Comparison of ENCODE assay signal across 12 cellular contexts in the genomic region with DNA sequence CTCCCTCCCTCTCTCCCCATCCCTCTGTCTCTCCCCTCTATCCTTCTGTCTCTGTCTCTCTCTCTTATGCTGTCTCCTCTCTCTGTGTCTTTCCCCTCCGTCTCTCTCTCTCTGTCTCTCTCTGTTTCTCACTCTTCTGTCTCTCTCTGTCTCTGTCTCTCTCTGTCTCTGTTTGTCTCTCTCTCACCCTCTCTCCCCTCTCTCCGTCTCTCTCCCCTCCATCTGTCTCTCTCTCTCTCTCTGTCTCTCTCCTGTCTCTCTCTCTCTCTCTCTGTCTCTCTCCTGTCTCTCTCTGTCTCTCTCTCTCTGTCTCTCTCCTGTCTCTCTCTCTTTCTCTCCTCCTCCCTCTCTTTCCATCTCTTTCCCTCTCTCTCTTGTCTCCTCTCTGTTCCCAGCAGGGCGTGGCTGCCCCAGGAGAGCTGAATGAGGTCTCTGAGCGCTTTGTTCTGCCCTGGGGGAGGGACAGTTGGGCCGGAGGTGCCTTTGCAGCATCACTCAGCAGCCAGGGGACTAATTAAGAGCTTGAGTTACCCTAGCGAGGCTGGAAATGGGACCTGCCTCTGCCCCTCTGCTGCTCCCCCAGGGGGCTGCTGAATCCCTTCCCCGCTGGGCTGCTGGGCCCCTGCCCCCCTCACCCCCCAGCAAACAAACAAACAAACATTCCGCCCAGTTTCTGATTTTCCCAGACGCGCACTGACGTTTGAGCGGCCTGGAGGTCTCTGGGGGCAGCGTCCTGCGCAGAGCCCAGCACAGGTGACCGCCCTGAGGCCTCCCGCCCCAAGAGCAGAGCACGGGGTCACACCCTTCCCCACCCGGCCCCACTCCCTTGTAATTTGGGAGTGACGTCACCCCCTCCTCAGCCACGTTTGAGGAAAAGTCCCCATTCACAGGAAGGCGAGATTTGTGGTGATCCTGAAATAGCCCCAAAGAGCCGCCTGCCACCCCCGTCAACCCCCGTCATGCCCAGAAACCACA.
DNase-seq lines count a peak whose midpoint lies in the region; ATAC-seq, FAIRE-seq and TF ChIP-seq lines count a peak whose summit lies in the region.
"Had no signal": no experiment of that assay in that cellular context is flagged by ENCODE, and none has a peak within 500 bp of the region (broad histone marks: within the 10 kb centered on the region; RNA-seq: fewer than 3 reads in every experiment).

No MANE protein-coding gene starts in this region.

- intact Hi-C loops in psoas muscle (cut with DNase I): no loop called here

- peak; percentile 62 for FAIRE-seq in urothelium cell line (lab: Jason Lieb, UNC)

- no peak for ATAC-seq in stimulated activated naive CD8-positive, alpha-beta T cell treated with anti-CD3 and anti-CD28 coated beads, Interleukin-15, Interleukin-2, amounts not matched to agents 100 U/mL and 50 U/mL, for 24 hours
- ATAC-seq in memory B cell (ENCODE audit: low read depth): no peak
- no peak for ATAC-seq in psoas muscle

- no peak for DNase-seq in stimulated activated naive CD8-positive, alpha-beta T cell treated with anti-CD3 and anti-CD28 coated beads, Interleukin-15, Interleukin-2, amounts not matched to agents 100 U/mL and 50 U/mL, for 24 hours
- DNase-seq in memory B cell (ENCODE audit: low spot score in 2 of 2) (no peak), urothelium cell line (ENCODE audit: low spot score) (no peak), SKM-1 treated with dmso at 0.1 percent for 144 hours (lab: John Stamatoyannopoulos, UW; ENCODE audit: unreplicated experiment) (no peak), psoas muscle (no peak)
- no peak for DNase-seq in activated effector memory CD4-positive, alpha-beta T cell treated with anti-CD3 and anti-CD28 coated beads, Interleukin-2, amount 50 U/mL, for 16 hours
- DNase-seq: activated T-cell treated with anti-CD3 and anti-CD28 coated beads for 4 hours, AML-193 had no signal

- no peaks in the 10 kb centered on the region for H3K36me3 Mint-ChIP-seq in stimulated activated naive CD8-positive, alpha-beta T cell treated with anti-CD3 and anti-CD28 coated beads, Interleukin-15, Interleukin-2, amounts not matched to agents 100 ng/mL and 50 ng/mL, for 24 hours (ENCODE audit: low read depth)
- H3K36me3 Mint-ChIP-seq in activated naive CD8-positive, alpha-beta T cell: no peaks in the 10 kb centered on the region
- peaks cover 4% of the 10 kb centered on the region for H3K36me3 Mint-ChIP-seq in memory B cell

- H3K36me3 ChIP-seq in psoas muscle (ENCODE audit: insufficient read depth in 1 of 2, low read depth in 1 of 2): no peaks in the 10 kb centered on the region
- H3K36me3 ChIP-seq: cardiac muscle cell had no signal

- H3K27me3 Mint-ChIP-seq in stimulated activated naive CD8-positive, alpha-beta T cell treated with anti-CD3 and anti-CD28 coated beads, Interleukin-15, Interleukin-2, amounts not matched to agents 100 ng/mL and 50 ng/mL, for 24 hours: peaks cover 9% of the 10 kb centered on the region
- H3K27me3 Mint-ChIP-seq in activated naive CD8-positive, alpha-beta T cell: no peaks in the 10 kb centered on the region
- peaks cover 15% of the 10 kb centered on the region for H3K27me3 Mint-ChIP-seq in memory B cell

- TF ChIP-seq CTCF in psoas muscle (IDR thresholded peaks at IDR 0.05): no peak

- peaks cover 17% of the 10 kb centered on the region for H3K4me1 Mint-ChIP-seq in stimulated activated naive CD8-positive, alpha-beta T cell treated with anti-CD3 and anti-CD28 coated beads, Interleukin-15, Interleukin-2, amounts not matched to agents 100 ng/mL and 50 ng/mL, for 24 hours (ENCODE audit: low read depth)
- peaks cover 17% of the 10 kb centered on the region for H3K4me1 Mint-ChIP-seq in activated naive CD8-positive, alpha-beta T cell (ENCODE audit: low read depth)
- H3K4me1 Mint-ChIP-seq in memory B cell: peaks cover 8% of the 10 kb centered on the region

- H3K27ac ChIP-seq in psoas muscle: no peak overlapping the region
- H3K27ac ChIP-seq: cardiac muscle cell, HL-60 had no signal

- 59 to 72% (median 67%) methylated on average over 23 to 24 of the region's 24 CpGs for WGBS in psoas muscle, 3 donors

- H3K9me3 ChIP-seq in psoas muscle: no peaks in the 10 kb centered on the region

- H3K4me3 ChIP-seq in psoas muscle: no peak overlapping the region
- H3K4me3 ChIP-seq: cardiac muscle cell had no signal

- no peaks in the 10 kb centered on the region for H3K9me3 Mint-ChIP-seq in stimulated activated naive CD8-positive, alpha-beta T cell treated with anti-CD3 and anti-CD28 coated beads, Interleukin-15, Interleukin-2, amounts not matched to agents 100 ng/mL and 50 ng/mL, for 24 hours
- no peaks in the 10 kb centered on the region for H3K9me3 Mint-ChIP-seq in activated naive CD8-positive, alpha-beta T cell (ENCODE audit: low read depth)
- no peaks in the 10 kb centered on the region for H3K9me3 Mint-ChIP-seq in memory B cell

- H3K27ac Mint-ChIP-seq in stimulated activated naive CD8-positive, alpha-beta T cell treated with anti-CD3 and anti-CD28 coated beads, Interleukin-15, Interleukin-2, amounts not matched to agents 100 ng/mL and 50 ng/mL, for 24 hours: peak overlapping the region; percentile 76
- H3K27ac Mint-ChIP-seq in activated naive CD8-positive, alpha-beta T cell: peak overlapping the region; percentile 54
- H3K27ac Mint-ChIP-seq in memory B cell: peak overlapping the region; percentile 67

- peaks cover 0 to 11% (median 0%) of the 10 kb centered on the region in 3 donors for H3K27me3 ChIP-seq in psoas muscle (ENCODE audit: insufficient read depth in 3 of 3, low read length in 2 of 3)

- peaks cover 9% of the 10 kb centered on the region for H3K4me1 ChIP-seq in psoas muscle

- no peak overlapping the region for H3K4me3 Mint-ChIP-seq in stimulated activated naive CD8-positive, alpha-beta T cell treated with anti-CD3 and anti-CD28 coated beads, Interleukin-15, Interleukin-2, amounts not matched to agents 100 ng/mL and 50 ng/mL, for 24 hours
- H3K4me3 Mint-ChIP-seq in activated naive CD8-positive, alpha-beta T cell: peak overlapping the region; percentile 35
- H3K4me3 Mint-ChIP-seq in memory B cell: peak overlapping the region; percentile 50
